In the genomic region with DNA sequence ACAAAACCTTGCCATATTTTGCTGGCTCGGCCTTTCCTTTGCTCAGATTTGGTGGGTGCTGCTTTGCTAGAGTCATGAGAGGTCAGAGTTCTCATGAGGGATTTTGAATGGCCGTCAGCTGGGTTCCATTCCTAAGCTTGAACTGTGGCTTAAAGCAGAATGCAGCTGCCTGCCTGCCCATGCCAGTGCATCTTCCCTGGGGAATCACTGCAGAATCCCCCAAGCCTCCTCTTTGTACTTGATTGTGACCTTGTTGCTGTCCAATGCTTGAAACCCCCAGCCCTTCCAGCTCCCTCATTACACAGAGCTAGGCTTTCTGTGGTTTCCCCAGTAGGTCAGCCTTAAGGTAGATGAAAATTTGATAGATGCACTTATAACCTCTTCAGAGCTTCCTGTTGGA, we compare ENCODE assay signal across 2 cellular contexts.
TF ChIP-seq lines count a peak whose summit lies in the region.

No MANE protein-coding gene starts in this region.

TF ChIP-seq in GM23338, 12 proteins besides CTCF, POLR2A, EP300 and RAD21 (continued from another document):
- TF ChIP-seq, protein P1, sequence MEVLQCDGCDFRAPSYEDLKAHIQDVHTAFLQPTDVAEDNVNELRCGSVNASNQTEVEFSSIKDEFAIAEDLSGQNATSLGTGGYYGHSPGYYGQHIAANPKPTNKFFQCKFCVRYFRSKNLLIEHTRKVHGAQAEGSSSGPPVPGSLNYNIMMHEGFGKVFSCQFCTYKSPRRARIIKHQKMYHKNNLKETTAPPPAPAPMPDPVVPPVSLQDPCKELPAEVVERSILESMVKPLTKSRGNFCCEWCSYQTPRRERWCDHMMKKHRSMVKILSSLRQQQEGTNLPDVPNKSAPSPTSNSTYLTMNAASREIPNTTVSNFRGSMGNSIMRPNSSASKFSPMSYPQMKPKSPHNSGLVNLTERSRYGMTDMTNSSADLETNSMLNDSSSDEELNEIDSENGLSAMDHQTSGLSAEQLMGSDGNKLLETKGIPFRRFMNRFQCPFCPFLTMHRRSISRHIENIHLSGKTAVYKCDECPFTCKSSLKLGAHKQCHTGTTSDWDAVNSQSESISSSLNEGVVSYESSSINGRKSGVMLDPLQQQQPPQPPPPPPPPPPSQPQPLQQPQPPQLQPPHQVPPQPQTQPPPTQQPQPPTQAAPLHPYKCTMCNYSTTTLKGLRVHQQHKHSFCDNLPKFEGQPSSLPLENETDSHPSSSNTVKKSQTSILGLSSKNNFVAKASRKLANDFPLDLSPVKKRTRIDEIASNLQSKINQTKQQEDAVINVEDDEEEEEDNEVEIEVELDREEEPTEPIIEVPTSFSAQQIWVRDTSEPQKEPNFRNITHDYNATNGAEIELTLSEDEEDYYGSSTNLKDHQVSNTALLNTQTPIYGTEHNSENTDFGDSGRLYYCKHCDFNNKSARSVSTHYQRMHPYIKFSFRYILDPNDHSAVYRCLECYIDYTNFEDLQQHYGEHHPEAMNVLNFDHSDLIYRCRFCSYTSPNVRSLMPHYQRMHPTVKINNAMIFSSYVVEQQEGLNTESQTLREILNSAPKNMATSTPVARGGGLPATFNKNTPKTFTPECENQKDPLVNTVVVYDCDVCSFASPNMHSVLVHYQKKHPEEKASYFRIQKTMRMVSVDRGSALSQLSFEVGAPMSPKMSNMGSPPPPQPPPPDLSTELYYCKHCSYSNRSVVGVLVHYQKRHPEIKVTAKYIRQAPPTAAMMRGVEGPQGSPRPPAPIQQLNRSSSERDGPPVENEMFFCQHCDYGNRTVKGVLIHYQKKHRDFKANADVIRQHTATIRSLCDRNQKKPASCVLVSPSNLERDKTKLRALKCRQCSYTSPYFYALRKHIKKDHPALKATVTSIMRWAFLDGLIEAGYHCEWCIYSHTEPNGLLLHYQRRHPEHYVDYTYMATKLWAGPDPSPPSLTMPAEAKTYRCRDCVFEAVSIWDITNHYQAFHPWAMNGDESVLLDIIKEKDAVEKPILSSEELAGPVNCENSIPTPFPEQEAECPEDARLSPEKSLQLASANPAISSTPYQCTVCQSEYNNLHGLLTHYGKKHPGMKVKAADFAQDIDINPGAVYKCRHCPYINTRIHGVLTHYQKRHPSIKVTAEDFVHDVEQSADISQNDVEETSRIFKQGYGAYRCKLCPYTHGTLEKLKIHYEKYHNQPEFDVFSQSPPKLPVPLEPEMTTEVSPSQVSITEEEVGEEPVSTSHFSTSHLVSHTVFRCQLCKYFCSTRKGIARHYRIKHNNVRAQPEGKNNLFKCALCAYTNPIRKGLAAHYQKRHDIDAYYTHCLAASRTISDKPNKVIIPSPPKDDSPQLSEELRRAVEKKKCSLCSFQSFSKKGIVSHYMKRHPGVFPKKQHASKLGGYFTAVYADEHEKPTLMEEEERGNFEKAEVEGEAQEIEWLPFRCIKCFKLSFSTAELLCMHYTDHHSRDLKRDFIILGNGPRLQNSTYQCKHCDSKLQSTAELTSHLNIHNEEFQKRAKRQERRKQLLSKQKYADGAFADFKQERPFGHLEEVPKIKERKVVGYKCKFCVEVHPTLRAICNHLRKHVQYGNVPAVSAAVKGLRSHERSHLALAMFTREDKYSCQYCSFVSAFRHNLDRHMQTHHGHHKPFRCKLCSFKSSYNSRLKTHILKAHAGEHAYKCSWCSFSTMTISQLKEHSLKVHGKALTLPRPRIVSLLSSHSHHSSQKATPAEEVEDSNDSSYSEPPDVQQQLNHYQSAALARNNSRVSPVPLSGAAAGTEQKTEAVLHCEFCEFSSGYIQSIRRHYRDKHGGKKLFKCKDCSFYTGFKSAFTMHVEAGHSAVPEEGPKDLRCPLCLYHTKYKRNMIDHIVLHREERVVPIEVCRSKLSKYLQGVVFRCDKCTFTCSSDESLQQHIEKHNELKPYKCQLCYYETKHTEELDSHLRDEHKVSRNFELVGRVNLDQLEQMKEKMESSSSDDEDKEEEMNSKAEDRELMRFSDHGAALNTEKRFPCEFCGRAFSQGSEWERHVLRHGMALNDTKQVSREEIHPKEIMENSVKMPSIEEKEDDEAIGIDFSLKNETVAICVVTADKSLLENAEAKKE (CRISPR knock-in tag; IDR thresholded peaks at IDR 0.05): no peak
- TF ChIP-seq ZNF331 (CRISPR knock-in tag; IDR thresholded peaks at IDR 0.05; ENCODE audit: low read depth) (no peak), POLR2AphosphoS5 (IDR thresholded peaks at IDR 0.05; ENCODE audit: low read depth) (no peak), JUNB (IDR thresholded peaks at IDR 0.05; ENCODE audit: unreplicated experiment) (no peak), EZH2 (IDR thresholded peaks at IDR 0.05; ENCODE audit: low read depth, unreplicated experiment) (no peak)
- TF ChIP-seq, protein P2, sequence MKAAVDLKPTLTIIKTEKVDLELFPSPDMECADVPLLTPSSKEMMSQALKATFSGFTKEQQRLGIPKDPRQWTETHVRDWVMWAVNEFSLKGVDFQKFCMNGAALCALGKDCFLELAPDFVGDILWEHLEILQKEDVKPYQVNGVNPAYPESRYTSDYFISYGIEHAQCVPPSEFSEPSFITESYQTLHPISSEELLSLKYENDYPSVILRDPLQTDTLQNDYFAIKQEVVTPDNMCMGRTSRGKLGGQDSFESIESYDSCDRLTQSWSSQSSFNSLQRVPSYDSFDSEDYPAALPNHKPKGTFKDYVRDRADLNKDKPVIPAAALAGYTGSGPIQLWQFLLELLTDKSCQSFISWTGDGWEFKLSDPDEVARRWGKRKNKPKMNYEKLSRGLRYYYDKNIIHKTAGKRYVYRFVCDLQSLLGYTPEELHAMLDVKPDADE (IDR thresholded peaks at IDR 0.05): no peak

TF ChIP-seq in WTC11, 78 proteins besides CTCF, POLR2A, EP300 and RAD21 (continued from another document):
- TF ChIP-seq, protein P3, sequence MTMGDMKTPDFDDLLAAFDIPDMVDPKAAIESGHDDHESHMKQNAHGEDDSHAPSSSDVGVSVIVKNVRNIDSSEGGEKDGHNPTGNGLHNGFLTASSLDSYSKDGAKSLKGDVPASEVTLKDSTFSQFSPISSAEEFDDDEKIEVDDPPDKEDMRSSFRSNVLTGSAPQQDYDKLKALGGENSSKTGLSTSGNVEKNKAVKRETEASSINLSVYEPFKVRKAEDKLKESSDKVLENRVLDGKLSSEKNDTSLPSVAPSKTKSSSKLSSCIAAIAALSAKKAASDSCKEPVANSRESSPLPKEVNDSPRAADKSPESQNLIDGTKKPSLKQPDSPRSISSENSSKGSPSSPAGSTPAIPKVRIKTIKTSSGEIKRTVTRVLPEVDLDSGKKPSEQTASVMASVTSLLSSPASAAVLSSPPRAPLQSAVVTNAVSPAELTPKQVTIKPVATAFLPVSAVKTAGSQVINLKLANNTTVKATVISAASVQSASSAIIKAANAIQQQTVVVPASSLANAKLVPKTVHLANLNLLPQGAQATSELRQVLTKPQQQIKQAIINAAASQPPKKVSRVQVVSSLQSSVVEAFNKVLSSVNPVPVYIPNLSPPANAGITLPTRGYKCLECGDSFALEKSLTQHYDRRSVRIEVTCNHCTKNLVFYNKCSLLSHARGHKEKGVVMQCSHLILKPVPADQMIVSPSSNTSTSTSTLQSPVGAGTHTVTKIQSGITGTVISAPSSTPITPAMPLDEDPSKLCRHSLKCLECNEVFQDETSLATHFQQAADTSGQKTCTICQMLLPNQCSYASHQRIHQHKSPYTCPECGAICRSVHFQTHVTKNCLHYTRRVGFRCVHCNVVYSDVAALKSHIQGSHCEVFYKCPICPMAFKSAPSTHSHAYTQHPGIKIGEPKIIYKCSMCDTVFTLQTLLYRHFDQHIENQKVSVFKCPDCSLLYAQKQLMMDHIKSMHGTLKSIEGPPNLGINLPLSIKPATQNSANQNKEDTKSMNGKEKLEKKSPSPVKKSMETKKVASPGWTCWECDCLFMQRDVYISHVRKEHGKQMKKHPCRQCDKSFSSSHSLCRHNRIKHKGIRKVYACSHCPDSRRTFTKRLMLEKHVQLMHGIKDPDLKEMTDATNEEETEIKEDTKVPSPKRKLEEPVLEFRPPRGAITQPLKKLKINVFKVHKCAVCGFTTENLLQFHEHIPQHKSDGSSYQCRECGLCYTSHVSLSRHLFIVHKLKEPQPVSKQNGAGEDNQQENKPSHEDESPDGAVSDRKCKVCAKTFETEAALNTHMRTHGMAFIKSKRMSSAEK (CRISPR knock-in tag; IDR thresholded peaks at IDR 0.05; ENCODE audit: borderline replicate concordance): no peak
- TF ChIP-seq ZNF416 (CRISPR knock-in tag; IDR thresholded peaks at IDR 0.05) (no peak), FOXP1 (CRISPR knock-in tag; IDR thresholded peaks at IDR 0.05; ENCODE audit: borderline replicate concordance) (no peak), RELA (CRISPR knock-in tag; IDR thresholded peaks at IDR 0.05; ENCODE audit: borderline replicate concordance) (no peak)
- TF ChIP-seq, protein P4, sequence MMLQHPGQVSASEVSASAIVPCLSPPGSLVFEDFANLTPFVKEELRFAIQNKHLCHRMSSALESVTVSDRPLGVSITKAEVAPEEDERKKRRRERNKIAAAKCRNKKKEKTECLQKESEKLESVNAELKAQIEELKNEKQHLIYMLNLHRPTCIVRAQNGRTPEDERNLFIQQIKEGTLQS (CRISPR knock-in tag; conservative IDR thresholded peaks at IDR 0.05): no peak
- TF ChIP-seq, protein P5, sequence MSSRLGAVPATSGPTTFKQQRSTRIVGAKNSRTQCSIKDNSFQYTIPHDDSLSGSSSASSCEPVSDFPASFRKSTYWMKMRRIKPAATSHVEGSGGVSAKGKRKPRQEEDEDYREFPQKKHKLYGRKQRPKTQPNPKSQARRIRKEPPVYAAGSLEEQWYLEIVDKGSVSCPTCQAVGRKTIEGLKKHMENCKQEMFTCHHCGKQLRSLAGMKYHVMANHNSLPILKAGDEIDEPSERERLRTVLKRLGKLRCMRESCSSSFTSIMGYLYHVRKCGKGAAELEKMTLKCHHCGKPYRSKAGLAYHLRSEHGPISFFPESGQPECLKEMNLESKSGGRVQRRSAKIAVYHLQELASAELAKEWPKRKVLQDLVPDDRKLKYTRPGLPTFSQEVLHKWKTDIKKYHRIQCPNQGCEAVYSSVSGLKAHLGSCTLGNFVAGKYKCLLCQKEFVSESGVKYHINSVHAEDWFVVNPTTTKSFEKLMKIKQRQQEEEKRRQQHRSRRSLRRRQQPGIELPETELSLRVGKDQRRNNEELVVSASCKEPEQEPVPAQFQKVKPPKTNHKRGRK (CRISPR knock-in tag; IDR thresholded peaks at IDR 0.05; ENCODE audit: borderline replicate concordance): no peak
